8 cellular contexts compared by ENCODE assay signal in genomic region chr19:47447470-47448359, GRCh38. TPM values are rescaled to one million over a fixed set of nuclear protein-coding genes. Genes with fewer than 3 reads are reported as not detected.
DNase-seq lines count a peak whose midpoint lies in the region; ATAC-seq and TF ChIP-seq lines count a peak whose summit lies in the region.

No MANE protein-coding gene starts in this region.

- peak overlapping the region; percentile 10; the same call in 1 of the 2 replicates for H3K4me2 ChIP-seq in OCI-LY7 (ENCODE audit: low read length)
- H3K4me2 ChIP-seq in parathyroid adenoma (ENCODE audit: low read length): peak overlapping the region; percentile 49

- ATAC-seq in HG02759 (IDR thresholded peaks at IDR 0.05; ENCODE audit: unreplicated experiment): no peak

- H3K9me2 ChIP-seq in OCI-LY7 (ENCODE audit: insufficient read depth, low read length): no peaks in the 10 kb centered on the region

- H3K27ac ChIP-seq in OCI-LY7 (ENCODE audit: low read depth, low read length, poor library complexity, severe bottlenecking): no peak overlapping the region
- no peak overlapping the region for H3K27ac ChIP-seq in parathyroid adenoma

- intact Hi-C loops in OCI-LY7 (cut with micrococcal nuclease; ENCODE audit: unreplicated experiment): no loop called here

- peaks cover 6% of the 10 kb centered on the region for H3K27me3 ChIP-seq in parathyroid adenoma (ENCODE audit: control insufficient read depth, insufficient read depth, low read length)

- no peaks in the 10 kb centered on the region for H3K36me3 ChIP-seq in OCI-LY7 (ENCODE audit: insufficient read depth, low read length)
- H3K36me3 ChIP-seq in parathyroid adenoma (ENCODE audit: control insufficient read depth, insufficient read depth, low read length): no peaks in the 10 kb centered on the region

- no peaks in the 10 kb centered on the region for H3K79me2 ChIP-seq in OCI-LY7 (ENCODE audit: insufficient read depth, low read depth, low read length)
- no peaks in the 10 kb centered on the region for H3K79me2 ChIP-seq in parathyroid adenoma

- no peaks in the 10 kb centered on the region for H4K20me1 ChIP-seq in OCI-LY7 (ENCODE audit: insufficient read depth, low read length)

- no TSS peak for BruUV-seq in OCI-LY7 (replicated peaks; lab: Mats Ljungman, UMichigan)

- H3K4me3 ChIP-seq in OCI-LY7 (ENCODE audit: low read depth, low read length, poor library complexity, severe bottlenecking) (no peak overlapping the region), parathyroid adenoma (ENCODE audit: low read depth, low read length) (no peak overlapping the region)

- DNase-seq in GDM1 (lab: John Stamatoyannopoulos, UW): peak; percentile 39
- peak; percentile 67 for DNase-seq in OCI-LY7 (ENCODE audit: low spot score)
- DNase-seq in activated gamma-delta T cell treated with Interleukin-2 at 50 U/mL for 16 hours: peak; percentile 26
- peak; percentile 44 for DNase-seq in germinal center (ENCODE audit: low spot score)
- DNase-seq in NCI-H510A (lab: John Stamatoyannopoulos, UW): no peak
- DNase-seq in superior temporal gyrus (ENCODE audit: extremely low spot score): no peak

- H3K4me1 ChIP-seq in OCI-LY7 (ENCODE audit: insufficient read depth, low read length, poor library complexity, severe bottlenecking): peaks cover 8% of the 10 kb centered on the region
- H3K4me1 ChIP-seq in parathyroid adenoma: peaks cover 9% of the 10 kb centered on the region

- H2AFZ ChIP-seq in OCI-LY7 (ENCODE audit: low read length) (no peak overlapping the region), parathyroid adenoma (peak overlapping the region; percentile 46)

- TF ChIP-seq CTCF in OCI-LY7 (conservative IDR thresholded peaks at IDR 0.05; ENCODE audit: low read length): no peak
- TF ChIP-seq CTCF in parathyroid adenoma (IDR thresholded peaks at IDR 0.05): no peak

- POLR2A ChIA-PET in OCI-LY7 (lab: Charles Lee): no interaction called here

- no peaks in the 10 kb centered on the region for H3K9me3 ChIP-seq in OCI-LY7 (ENCODE audit: low read length)
- no peaks in the 10 kb centered on the region for H3K9me3 ChIP-seq in parathyroid adenoma (ENCODE audit: control insufficient read depth, low read length)

- no peak overlapping the region for H3K9ac ChIP-seq in parathyroid adenoma

- CTCF ChIA-PET in OCI-LY7 (lab: Charles Lee; ENCODE audit: unreplicated experiment): no interaction called here

RNA-seq across cellular contexts. Expression of gene SLC8A2, which starts 24.0 kb away (rescaled TPM):
- 0.13 TPM in 1 of 2 replicates, not detected in the other for total RNA-seq in OCI-LY7 (2014; rRNA removed; shearing (Covaris generic))
- total RNA-seq in OCI-LY7 (2022): 0.36 and 0.59 TPM in 2 replicates

RNA-seq across cellular contexts. Expression of gene MEIS3, which starts 28.4 kb away (rescaled TPM):
- total RNA-seq in OCI-LY7 (2014; rRNA removed; shearing (Covaris generic)): not detected in 2 replicates
- total RNA-seq in OCI-LY7 (2022): 0.79 and 1.3 TPM in 2 replicates

RNA-seq across cellular contexts. Expression of gene KPTN, which starts 36.3 kb away (rescaled TPM):
- total RNA-seq in OCI-LY7 (2014; rRNA removed; shearing (Covaris generic)): 13.8 and 14.0 TPM in 2 replicates
- 11.5 and 13.6 TPM in 2 replicates for total RNA-seq in OCI-LY7 (2022)

Comparison
In these comparisons a context has a peak if more than half of its experiments do, and no peak if none do; other contexts are left out.
1. DNase-seq: peak in GDM1 (single experiment), OCI-LY7 (single experiment), activated gamma-delta T cell treated with Interleukin-2 at 50 U/mL for 16 hours (single experiment) and germinal center (single experiment); none in NCI-H510A (single experiment) and superior temporal gyrus (single experiment).